Comparison of ENCODE assay signal across 24 cellular contexts in genomic region chr6:168272379-168273011, GRCh38. TPM values are rescaled to one million over a fixed set of nuclear protein-coding genes. Genes with fewer than 3 reads are reported as not detected.
DNase-seq lines count a peak whose midpoint lies in the region; ATAC-seq, FAIRE-seq and TF ChIP-seq lines count a peak whose summit lies in the region.
"Had no signal": no experiment of that assay in that cellular context is flagged by ENCODE, and none has a peak within 500 bp of the region (broad histone marks: within the 10 kb centered on the region; RNA-seq: fewer than 3 reads in every experiment).

No MANE protein-coding gene starts in this region.

- no peaks in the 10 kb centered on the region for H4K20me1 ChIP-seq in HepG2 (ENCODE audit: insufficient read depth, low read length)

- H2BK5ac ChIP-seq in mesendoderm (ENCODE audit: low read length), result no peak overlapping the region

- DNase-seq in HepG2 (ENCODE audit: low spot score) (peak; percentile 54), right lobe of liver (no peak), WTC11 (ENCODE audit: low spot score) (no peak), mesendoderm (peak; percentile 72), NCI-H1694 (lab: John Stamatoyannopoulos, UW) (no peak), SHP77 (lab: John Stamatoyannopoulos, UW) (no peak), NCI-H1436 treated with DMSO at 0.1 percent for 48 hours (lab: John Stamatoyannopoulos, UW) (no peak)
- DNase-seq: activated CD4-positive, alpha-beta T cell treated with anti-CD3 and anti-CD28 coated beads for 1 hour; activated naive CD8-positive, alpha-beta T cell treated with anti-CD3 and anti-CD28 coated beads, Interleukin-2, amount 50 U/mL, for 24 hours; CD4-positive, alpha-beta memory T cell; hypothalamus; kidney glomerular epithelial cell; NCI-H2107; NCI-H526 treated with DMSO at 0.1 percent for 48 hours; PC-9; stimulated activated CD8-positive, alpha-beta memory T cell treated with anti-CD3 and anti-CD28 coated beads, Interleukin-4, amount 100 ng/mL, for 48 hours had no signal

- peak overlapping the region in 2 of 3 experiments; percentile 19 to 71; a peak in 3 of 6 replicates for H3K4me3 ChIP-seq in HepG2 (replicated peaks in 1 of 3; ENCODE audit: insufficient read depth in 1 of 3, low read depth in 2 of 3, low read length in 3 of 3)
- no peak overlapping the region for H3K4me3 ChIP-seq in right lobe of liver
- H3K4me3 ChIP-seq in mesendoderm (ENCODE audit: low read length), result no peak overlapping the region
- H3K4me3 ChIP-seq: breast epithelium, PC-9, SK-N-MC had no signal

- no peak overlapping the region for H4K8ac ChIP-seq in mesendoderm (ENCODE audit: low read depth, low read length)

- no peaks in the 10 kb centered on the region for H3K27me3 Mint-ChIP-seq in WTC11 (ENCODE audit: low read depth)

- no peak overlapping the region for H3K4ac ChIP-seq in mesendoderm (ENCODE audit: low read depth, low read length)

- H3K4me1 Mint-ChIP-seq in WTC11, result peaks cover 27% of the 10 kb centered on the region
- H3K4me1 Mint-ChIP-seq: activated naive CD8-positive, alpha-beta T cell treated with anti-CD3 and anti-CD28 coated beads, Interleukin-2, amount 50 U/mL, for 24 hours; CD4-positive, alpha-beta memory T cell had no signal

- intact Hi-C loops in HepG2 (cut with micrococcal nuclease; ENCODE audit: unreplicated experiment) (no loop called here), right lobe of liver (cut with DNase I) (no loop called here)

- in situ Hi-C loops in HepG2 (cut with HindIII; ENCODE audit: extremely low pct_ligation_motif_present, low pct_unique_long_range_greater_than_20kb), result loop anchor here (5.0 kb wide), 1 partner anchor 50 kb away; no protein-coding TSS in a partner anchor

- TF ChIP-seq EP300 in HepG2 (IDR thresholded peaks at IDR 0.05; ENCODE audit: low read depth in 2 of 2, low read length in 2 of 2) (no peak), HepG2 (CRISPR knock-in tag; IDR thresholded peaks at IDR 0.05; ENCODE audit: borderline replicate concordance) (no peak)

- WGBS in HepG2 (ENCODE audit: low lambda C conversion rate), result 9% methylated on average over 12 of the region's 12 CpGs
- 13% methylated on average over 12 of the region's 12 CpGs for WGBS in right lobe of liver (ENCODE audit: insufficient coverage, low coverage, low lambda C conversion rate, missing lambda C conversion rate)
- WGBS in mesendoderm (ENCODE audit: extremely low coverage, insufficient coverage, low lambda C conversion rate), result no CpG with 5 or more reads among the region's 12 CpGs

- H4K5ac ChIP-seq in mesendoderm (ENCODE audit: low read length), result no peak overlapping the region

- H3K56ac ChIP-seq in mesendoderm (ENCODE audit: low read length), result no peak overlapping the region

- H3K36me3 ChIP-seq in HepG2 (replicated peaks in 1 of 2; ENCODE audit: control insufficient read depth in 1 of 2, insufficient read depth in 2 of 2, low read length in 2 of 2), result no peaks in the 10 kb centered on the region
- no peaks in the 10 kb centered on the region for H3K36me3 ChIP-seq in right lobe of liver
- no peaks in the 10 kb centered on the region for H3K36me3 ChIP-seq in mesendoderm (ENCODE audit: control insufficient read depth, insufficient read depth, low read length)
- H3K36me3 ChIP-seq: breast epithelium had no signal

- POLR2A ChIA-PET in HepG2 (lab: Yijun Ruan, JAX), result interaction anchor here (1.2 to 4.3 kb wide), 4 partner anchors 9 to 29 kb away, joined by 3 to 76 read pairs (median 26); no protein-coding TSS in a partner anchor
- POLR2A ChIA-PET in WTC11 (lab: Charles Lee), result no interaction called here

- H3K36me3 Mint-ChIP-seq in WTC11, result no peaks in the 10 kb centered on the region
- H3K36me3 Mint-ChIP-seq: CD4-positive, alpha-beta memory T cell had no signal

- CTCF ChIA-PET in HepG2 (lab: Yijun Ruan, JAX; ENCODE audit: low intra/inter-chr PET ratio, low total read pairs) (no interaction called here), WTC11 (lab: Charles Lee) (interaction anchor here (0.9 to 1.9 kb wide), 2 partner anchors 15 to 30 kb away, joined by 4 read pairs; no protein-coding TSS in a partner anchor)

- H3K27ac ChIP-seq in HepG2 (ENCODE audit: extremely low read length, insufficient read depth, low read length), result no peak overlapping the region
- no peak overlapping the region for H3K27ac ChIP-seq in right lobe of liver
- peak overlapping the region; percentile 3 for H3K27ac ChIP-seq in mesendoderm (ENCODE audit: low read depth, low read length)
- H3K27ac ChIP-seq: breast epithelium, PC-9, SK-N-MC had no signal

- H3K4me3 Mint-ChIP-seq in WTC11, result no peak overlapping the region
- H3K4me3 Mint-ChIP-seq: activated naive CD8-positive, alpha-beta T cell treated with anti-CD3 and anti-CD28 coated beads, Interleukin-2, amount 50 U/mL, for 24 hours; CD4-positive, alpha-beta memory T cell; neural crest cell had no signal

- peak; percentile 66 for FAIRE-seq in HepG2 (lab: Jason Lieb, UNC)
- FAIRE-seq: endothelial cell of umbilical vein, urothelium cell line had no signal

- no peak overlapping the region for H2AFZ ChIP-seq in HepG2 (ENCODE audit: low read length)
- H2AFZ ChIP-seq: PC-9 had no signal

- H3K79me2 ChIP-seq in HepG2 (ENCODE audit: insufficient read depth, low read length) (no peaks in the 10 kb centered on the region), mesendoderm (ENCODE audit: control insufficient read depth, insufficient read depth, low read length) (no peaks in the 10 kb centered on the region)

- H3K4me1 ChIP-seq in HepG2 (ENCODE audit: insufficient read depth, low read length), result peaks cover 51% of the 10 kb centered on the region
- H3K4me1 ChIP-seq in right lobe of liver, result peaks cover 0 to 39% (median 17%) of the 10 kb centered on the region in 4 donors
- peaks cover 11% of the 10 kb centered on the region for H3K4me1 ChIP-seq in mesendoderm (ENCODE audit: control insufficient read depth, low read depth, low read length)
- H3K4me1 ChIP-seq: breast epithelium had no signal

- H2BK120ac ChIP-seq in mesendoderm (ENCODE audit: low read depth, low read length), result no peak overlapping the region

- peak; percentile 38 for ATAC-seq in HepG2
- no peak for ATAC-seq in right lobe of liver
- ATAC-seq in WTC11, result peak; percentile 51; the same call in 1 of the 2 replicates
- no peak for ATAC-seq in GM19452 (IDR thresholded peaks at IDR 0.05; ENCODE audit: unreplicated experiment)
- ATAC-seq: activated naive CD8-positive, alpha-beta T cell treated with anti-CD3 and anti-CD28 coated beads, Interleukin-2, amount 50 U/mL, for 24 hours had no signal

- no peak overlapping the region for H2AK5ac ChIP-seq in mesendoderm (ENCODE audit: low read length)

- H3K4me2 ChIP-seq in HepG2 (ENCODE audit: low read depth, low read length) (peak overlapping the region; percentile 85), mesendoderm (ENCODE audit: low read length) (no peak overlapping the region)
- H3K4me2 ChIP-seq: PC-9 had no signal

- no peaks in the 10 kb centered on the region for H3K79me1 ChIP-seq in mesendoderm (ENCODE audit: low read length)

- no peaks in the 10 kb centered on the region for H3K9me3 Mint-ChIP-seq in WTC11
- H3K9me3 Mint-ChIP-seq: activated naive CD8-positive, alpha-beta T cell treated with anti-CD3 and anti-CD28 coated beads, Interleukin-2, amount 50 U/mL, for 24 hours; activated T-helper 2 cell treated with anti-CD3 and anti-CD28 coated beads, Interferon-gamma antibody, Interleukin-2, Interleukin-4, amounts not matched to agents 10 μg/mL and 5 μg/mL and 100 μg/mL, durations not matched to agents 14 hours and 24 hours and 36 hours; neural crest cell had no signal

- no peak for TF ChIP-seq RAD21 in HepG2 (CRISPR knock-in tag; IDR thresholded peaks at IDR 0.05)

- H3K27me3 ChIP-seq in HepG2 (ENCODE audit: control insufficient read depth in 1 of 2, insufficient read depth in 2 of 2, low read length in 2 of 2) (no peaks in the 10 kb centered on the region; a peak in 1 of 5 replicates), right lobe of liver (no peaks in the 10 kb centered on the region), mesendoderm (ENCODE audit: insufficient read depth, low read length, poor library complexity) (no peaks in the 10 kb centered on the region)

- H3K9ac ChIP-seq in HepG2 (ENCODE audit: insufficient read depth, low read depth, low read length) (no peak overlapping the region), mesendoderm (ENCODE audit: low read length) (no peak overlapping the region)

- no peak overlapping the region for H2BK15ac ChIP-seq in mesendoderm (replicated peaks; ENCODE audit: low read depth)

- H3K18ac ChIP-seq in mesendoderm (ENCODE audit: low read length), result no peak overlapping the region

- H3K23ac ChIP-seq in mesendoderm (ENCODE audit: low read length), result no peak overlapping the region

- TF ChIP-seq POLR2A in HepG2 (IDR thresholded peaks at IDR 0.05; ENCODE audit: insufficient read depth in 1 of 2, low read depth in 2 of 2, low read length in 2 of 2), result no peak
- no peak for TF ChIP-seq POLR2A in right lobe of liver (IDR thresholded peaks at IDR 0.05)

- no peak for TF ChIP-seq CTCF in HepG2 (CRISPR knock-in tag; IDR thresholded peaks at IDR 0.05)
- no peak for TF ChIP-seq CTCF in right lobe of liver (IDR thresholded peaks at IDR 0.05)
- no peak for TF ChIP-seq CTCF in WTC11 (IDR thresholded peaks at IDR 0.05)

- no peaks in the 10 kb centered on the region for H3K9me3 ChIP-seq in HepG2 (ENCODE audit: low read length)
- H3K9me3 ChIP-seq in right lobe of liver, result no peaks in the 10 kb centered on the region
- H3K9me3 ChIP-seq: breast epithelium had no signal

- no peak overlapping the region for H3K27ac Mint-ChIP-seq in WTC11
- H3K27ac Mint-ChIP-seq: activated naive CD8-positive, alpha-beta T cell treated with anti-CD3 and anti-CD28 coated beads, Interleukin-2, amount 50 U/mL, for 24 hours; activated T-helper 2 cell treated with anti-CD3 and anti-CD28 coated beads, Interferon-gamma antibody, Interleukin-2, Interleukin-4, amounts not matched to agents 10 μg/mL and 5 μg/mL and 100 μg/mL, durations not matched to agents 14 hours and 24 hours and 36 hours; CD4-positive, alpha-beta memory T cell had no signal

- BruUV-seq in HepG2 (replicated peaks; lab: Mats Ljungman, UMichigan), result no TSS peak

RNA-seq across cellular contexts. Expression of gene DACT2, which starts 47.1 kb away (rescaled TPM):
- not detected in 2 replicates for total RNA-seq in HepG2 (2016; rRNA removed; fragmentation: Illumina TruSeq; extraction: Trizol)
- not detected in 2 replicates for total RNA-seq in HepG2 (2016; cell fraction: cytosol; rRNA removed; fragmentation: Illumina TruSeq; extraction: Trizol; ENCODE audit: low read depth)
- total RNA-seq in HepG2 (2016; cell fraction: insoluble cytoplasmic fraction; rRNA removed; fragmentation: Illumina TruSeq; extraction: Trizol), result not detected in 2 replicates
- total RNA-seq in HepG2 (2016; cell fraction: membrane; rRNA removed; fragmentation: Illumina TruSeq; extraction: Trizol), result not detected in 2 replicates
- not detected in 2 replicates for total RNA-seq in HepG2 (2016; cell fraction: nucleus; rRNA removed; fragmentation: Illumina TruSeq; extraction: Trizol)
- 0.10 and 0.15 TPM in 2 replicates for polyA plus RNA-seq in HepG2 (2011; rRNA removed)
- 0.12 and 0.23 TPM in 2 replicates for polyA plus RNA-seq in HepG2 (2011; cell fraction: cytosol; rRNA removed)
- polyA plus RNA-seq in HepG2 (2011; cell fraction: nucleus; rRNA removed), result 0.23 and 0.45 TPM in 2 replicates
- not detected in 2 replicates for polyA plus RNA-seq in HepG2 (2012)
- not detected in 2 replicates for polyA plus RNA-seq in HepG2 (2016; cell fraction: cytosol; fragmentation: Illumina TruSeq; extraction: Trizol; ENCODE audit: low read depth)
- polyA plus RNA-seq in HepG2 (2016; cell fraction: insoluble cytoplasmic fraction; fragmentation: Illumina TruSeq; extraction: Trizol; ENCODE audit: low read depth), result not detected in 2 replicates
- polyA plus RNA-seq in HepG2 (2016; cell fraction: membrane; fragmentation: Illumina TruSeq; extraction: Trizol; ENCODE audit: low read depth), result not detected in 2 replicates
- not detected in 2 replicates for polyA plus RNA-seq in HepG2 (2016; cell fraction: nucleus; fragmentation: Illumina TruSeq; extraction: Trizol; ENCODE audit: insufficient read depth, low read depth)
- polyA minus RNA-seq in HepG2 (2011; rRNA and poly(A)+ RNA removed; ENCODE audit: low replicate concordance), result 0.26 TPM in 1 of 2 replicates, not detected in the other
- 0.26 and 0.30 TPM in 2 replicates for polyA minus RNA-seq in HepG2 (2011; cell fraction: cytosol; rRNA and poly(A)+ RNA removed)
- 0.25 TPM in 1 of 2 replicates, not detected in the other for polyA minus RNA-seq in HepG2 (2011; cell fraction: nucleus; rRNA and poly(A)+ RNA removed)
- total RNA-seq in right lobe of liver, result under 1 TPM in 5 of 6 experiments, not detected in 1; 0.29 to 0.99 (median 0.86) TPM
- total RNA-seq in WTC11 (2021), result 3.4 to 4.9 TPM (median 3.8 TPM) in 3 replicates
- polyA plus RNA-seq in mesendoderm (2013, experiment 1 of 2), result 0.35 TPM
- polyA plus RNA-seq in mesendoderm (2013, experiment 2 of 2), result 0.55 TPM
- total RNA-seq: CD4-positive, alpha-beta memory T cell; endothelial cell of umbilical vein; fibroblast of villous mesenchyme; PC-9 had no signal
- polyA plus RNA-seq: CD4-positive, alpha-beta memory T cell; endothelial cell of umbilical vein had no signal

Comparison
In these comparisons a context has a peak if more than half of its experiments do, and no peak if none do; other contexts are left out.
1. ATAC-seq: peak in HepG2 (single experiment) and WTC11 (single experiment); none in right lobe of liver (0 of 4) and GM19452 (single experiment).
2. DNase-seq: peak in HepG2 (single experiment) and mesendoderm (single experiment); none in right lobe of liver (0 of 3), WTC11 (single experiment), NCI-H1694 (single experiment), SHP77 (0 of 2) and NCI-H1436 treated with DMSO at 0.1 percent for 48 hours (single experiment).
3. H3K4me3 ChIP-seq: peak in HepG2 (2 of 3); none in right lobe of liver (0 of 3) and mesendoderm (single experiment).
4. Of the 50 proteins assayed by ChIP-seq in both HepG2 and WTC11: peak only in HepG2: GABPB1; only in WTC11: none; in both: none; in neither: 49.